12 cellular contexts compared by ENCODE assay signal in the genomic region with DNA sequence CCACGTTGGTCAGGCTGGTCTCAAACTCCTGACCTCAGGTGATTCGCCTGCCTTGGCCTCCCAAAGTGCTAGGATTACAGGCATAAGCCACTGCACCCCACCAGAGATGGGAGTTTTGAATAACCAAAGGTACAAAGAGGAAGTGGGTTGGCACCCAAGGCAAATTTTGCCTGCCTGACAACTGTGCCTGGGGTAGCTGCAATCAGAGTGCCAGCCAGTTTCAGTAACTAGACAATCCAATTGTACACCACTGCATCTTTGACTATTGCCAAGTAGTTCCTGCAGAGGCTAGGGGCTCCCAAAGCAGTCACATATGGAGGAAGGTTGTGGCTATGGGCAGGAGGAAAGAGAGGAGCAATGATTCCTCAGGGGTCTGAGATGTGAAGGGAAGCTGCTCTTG. TPM values are rescaled to one million over a fixed set of nuclear protein-coding genes. Genes with fewer than 3 reads are reported as not detected.
A peak's percentile ranks its signal among the peaks of the same experiment; 100 is the strongest.
DNase-seq lines count a peak whose midpoint lies in the region; ATAC-seq and TF ChIP-seq lines count a peak whose summit lies in the region.
"Had no signal": no experiment of that assay in that cellular context is flagged by ENCODE, and none has a peak within 500 bp of the region (broad histone marks: within the 10 kb centered on the region; RNA-seq: fewer than 3 reads in every experiment).

No MANE protein-coding gene starts in this region.

- H3K4me3 ChIP-seq in OCI-LY1 (ENCODE audit: low read depth, low read length, poor library complexity, severe bottlenecking) (peak overlapping the region; percentile 40), SJCRH30 (no peak overlapping the region)
- H3K4me3 ChIP-seq: esophagus muscularis mucosa had no signal

- no peaks in the 10 kb centered on the region for H3K27me3 Mint-ChIP-seq in naive B cell

- no peaks in the 10 kb centered on the region for H4K20me1 ChIP-seq in OCI-LY1 (ENCODE audit: insufficient read depth, low read length)

- no peak for TF ChIP-seq CTCF in OCI-LY1 (IDR thresholded peaks at IDR 0.05; ENCODE audit: low read length)

- H3K27me3 ChIP-seq in OCI-LY1 (ENCODE audit: insufficient read depth, low read length) (no peaks in the 10 kb centered on the region), SJCRH30 (no peaks in the 10 kb centered on the region)

- H2AFZ ChIP-seq in OCI-LY1 (ENCODE audit: low read length) = no peak overlapping the region

- DNase-seq in naive B cell = peak; percentile 73
- DNase-seq in SJCRH30 = no peak
- no peak for DNase-seq in mesenteric fat pad (ENCODE audit: low spot score)
- DNase-seq: activated CD8-positive, alpha-beta memory T cell treated with anti-CD3 and anti-CD28 coated beads for 24 hours; NCI-H2227 treated with DMSO at 0.1 percent for 48 hours had no signal

- no peaks in the 10 kb centered on the region for H3K9me2 ChIP-seq in OCI-LY1 (ENCODE audit: low read depth, low read length)

- ATAC-seq in GM18517 (IDR thresholded peaks at IDR 0.05; ENCODE audit: unreplicated experiment) (peak; percentile 27), GM21515 (IDR thresholded peaks at IDR 0.05; ENCODE audit: unreplicated experiment) (peak; percentile 3), naive B cell (ENCODE audit: low read depth in 2 of 2) (peak; percentile 67 to 70), HG03565 (IDR thresholded peaks at IDR 0.05; ENCODE audit: unreplicated experiment) (no peak)

- peak overlapping the region; percentile 74 for H3K9ac ChIP-seq in OCI-LY1 (ENCODE audit: low read length)

- peaks cover 74 to 96% (median 89%) of the 10 kb centered on the region in 3 donors for H3K4me1 Mint-ChIP-seq in naive B cell

- no peaks in the 10 kb centered on the region for H3F3A ChIP-seq in OCI-LY1 (ENCODE audit: insufficient read depth, low read length)

- H3K27ac Mint-ChIP-seq in naive B cell = peak overlapping the region; percentile 94 to 99 (median 98)
- H3K27ac Mint-ChIP-seq: brain had no signal

- H3K36me3 ChIP-seq in OCI-LY1 (ENCODE audit: insufficient read depth, low read length) = peaks cover 34% of the 10 kb centered on the region; the same call in 1 of the 2 replicates
- no peaks in the 10 kb centered on the region for H3K36me3 ChIP-seq in SJCRH30
- H3K36me3 ChIP-seq: esophagus muscularis mucosa had no signal

- H3K9me3 ChIP-seq in OCI-LY1 (ENCODE audit: low read length) = no peaks in the 10 kb centered on the region
- no peaks in the 10 kb centered on the region for H3K9me3 ChIP-seq in SJCRH30 (replicated peaks)
- H3K9me3 ChIP-seq: esophagus muscularis mucosa had no signal

- H3K4me3 Mint-ChIP-seq in naive B cell = peak overlapping the region; percentile 57 to 99 (median 92)
- H3K4me3 Mint-ChIP-seq: brain had no signal

- H3K36me3 Mint-ChIP-seq in naive B cell = peaks cover 15 to 20% of the 10 kb centered on the region in 2 donors
- H3K36me3 Mint-ChIP-seq: brain had no signal

- H3K27ac ChIP-seq in OCI-LY1 (ENCODE audit: low read depth, low read length, poor library complexity, severe bottlenecking) (peak overlapping the region; percentile 99), SJCRH30 (no peak overlapping the region)
- H3K27ac ChIP-seq: esophagus muscularis mucosa had no signal

- H3K9me3 Mint-ChIP-seq in naive B cell = no peaks in the 10 kb centered on the region
- H3K9me3 Mint-ChIP-seq: brain had no signal

- H3K4me2 ChIP-seq in OCI-LY1 (ENCODE audit: low read length) = peak overlapping the region; percentile 63

- peaks cover 85% of the 10 kb centered on the region for H3K4me1 ChIP-seq in OCI-LY1 (ENCODE audit: insufficient read depth, low read length, severe bottlenecking)
- H3K4me1 ChIP-seq in SJCRH30 = peaks cover 2% of the 10 kb centered on the region

- H3K79me2 ChIP-seq in OCI-LY1 (ENCODE audit: insufficient read depth, low read length) = no peaks in the 10 kb centered on the region

RNA-seq across cellular contexts. Expression of a gene that starts 16.6 kb away (rescaled TPM):
- polyA plus RNA-seq in naive B cell (ENCODE audit: low read depth in 6 of 6) = 1 to 10 TPM; 4.7 to 9.2 (median 7.3) TPM
- not detected in 2 replicates for total RNA-seq in SJCRH30 (2014; rRNA removed; shearing (Covaris generic))
- total RNA-seq in mesenteric fat pad = 3.0 TPM
- total RNA-seq: SK-MEL-5 had no signal
